Comparison of ENCODE assay signal across 1 cellular context in the genomic region with DNA sequence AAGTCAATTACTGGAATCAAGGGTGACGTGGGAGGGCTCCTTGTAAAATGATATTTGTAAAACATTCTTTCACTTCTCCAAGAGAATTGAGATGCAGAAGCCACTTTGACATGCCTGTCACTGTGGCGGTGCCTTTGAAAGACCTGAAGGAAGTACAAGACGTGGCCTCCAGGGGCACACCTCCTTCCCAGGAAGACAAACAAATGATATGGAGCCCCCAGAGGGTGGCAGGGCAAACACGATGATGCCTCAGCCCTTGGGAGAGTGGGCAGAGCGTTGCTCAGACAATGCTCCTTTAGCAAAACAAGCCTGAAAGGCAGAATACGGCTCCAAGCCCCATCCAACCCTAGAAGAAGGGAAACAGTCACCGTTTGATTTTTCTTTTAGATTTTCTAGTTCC.
TF ChIP-seq lines count a peak whose summit lies in the region.

No MANE protein-coding gene starts in this region.

TF ChIP-seq in IMR-90, 13 proteins besides CTCF, POLR2A, EP300 and RAD21:
- TF ChIP-seq CEBPB (IDR thresholded peaks at IDR 0.05; ENCODE audit: low read depth, low read length) (no peak), MXI1 (IDR thresholded peaks at IDR 0.05; ENCODE audit: borderline replicate concordance, low read depth, low read length) (no peak), MAFK (IDR thresholded peaks at IDR 0.05; ENCODE audit: low read depth, low read length) (no peak), NFE2L2 (IDR thresholded peaks at IDR 0.05; ENCODE audit: low read depth, low read length) (no peak), RFX5 (IDR thresholded peaks at IDR 0.05; ENCODE audit: low read depth, low read length) (no peak), SMC3 (IDR thresholded peaks at IDR 0.05; ENCODE audit: low read depth, low read length) (no peak), CHD1 (IDR thresholded peaks at IDR 0.05; ENCODE audit: low read depth, low read length) (no peak), FOS (IDR thresholded peaks at IDR 0.05; ENCODE audit: low read depth, low read length) (no peak), RCOR1 (IDR thresholded peaks at IDR 0.05; ENCODE audit: insufficient replicate concordance, low read length) (no peak), ELK1 (IDR thresholded peaks at IDR 0.05; ENCODE audit: borderline replicate concordance, low read depth, low read length) (no peak), MAZ (IDR thresholded peaks at IDR 0.05; ENCODE audit: borderline replicate concordance, low read depth, low read length) (no peak), BHLHE40 (IDR thresholded peaks at IDR 0.05; ENCODE audit: low read depth, low read length) (no peak)
- TF ChIP-seq, protein P1, sequence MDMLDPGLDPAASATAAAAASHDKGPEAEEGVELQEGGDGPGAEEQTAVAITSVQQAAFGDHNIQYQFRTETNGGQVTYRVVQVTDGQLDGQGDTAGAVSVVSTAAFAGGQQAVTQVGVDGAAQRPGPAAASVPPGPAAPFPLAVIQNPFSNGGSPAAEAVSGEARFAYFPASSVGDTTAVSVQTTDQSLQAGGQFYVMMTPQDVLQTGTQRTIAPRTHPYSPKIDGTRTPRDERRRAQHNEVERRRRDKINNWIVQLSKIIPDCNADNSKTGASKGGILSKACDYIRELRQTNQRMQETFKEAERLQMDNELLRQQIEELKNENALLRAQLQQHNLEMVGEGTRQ (IDR thresholded peaks at IDR 0.05; ENCODE audit: low read depth, low read length): no peak
